In genomic region chr16:1363501-1364041, GRCh38 we compare ENCODE assay signal across 8 cellular contexts.
DNase-seq lines count a peak whose midpoint lies in the region; ATAC-seq and TF ChIP-seq lines count a peak whose summit lies in the region.

No MANE protein-coding gene starts in this region.

- no peaks in the 10 kb centered on the region for H3K9me2 ChIP-seq in MM.1S (replicated peaks; ENCODE audit: insufficient read depth, low read length)

- no peak overlapping the region for H3K27ac Mint-ChIP-seq in stimulated activated effector memory CD8-positive, alpha-beta T cell treated with anti-CD3 and anti-CD28 coated beads, Interleukin-12 subunit alpha, Interleukin-12 subunit beta, amount 100 ng/mL, for 72 hours

- peak; percentile 93 for ATAC-seq in stimulated activated effector memory CD8-positive, alpha-beta T cell treated with anti-CD3 and anti-CD28 coated beads, Interleukin-12 subunit alpha, Interleukin-12 subunit beta, amount 100 ng/mL, for 72 hours
- ATAC-seq in HG02884 (IDR thresholded peaks at IDR 0.05; ENCODE audit: unreplicated experiment): no peak
- no peak for ATAC-seq in GM19397 (IDR thresholded peaks at IDR 0.05; ENCODE audit: unreplicated experiment)

- peaks cover 69% of the 10 kb centered on the region for H3K79me2 ChIP-seq in MM.1S (ENCODE audit: low read length)

- H4K20me1 ChIP-seq in MM.1S (ENCODE audit: insufficient read depth, low read length): 0 out of 2 replicates have a peak, but pooled peaks cover 6% of the 10 kb centered on the region

- H3K4me1 ChIP-seq in MM.1S (ENCODE audit: low read length): no peaks in the 10 kb centered on the region

- no peaks in the 10 kb centered on the region for H3K4me1 Mint-ChIP-seq in stimulated activated effector memory CD8-positive, alpha-beta T cell treated with anti-CD3 and anti-CD28 coated beads, Interleukin-12 subunit alpha, Interleukin-12 subunit beta, amount 100 ng/mL, for 72 hours

- H3K4me3 ChIP-seq in GM12864 (ENCODE audit: low read depth, low read length) (no peak overlapping the region), MM.1S (ENCODE audit: low read length) (no peak overlapping the region)

- H3K36me3 Mint-ChIP-seq in stimulated activated effector memory CD8-positive, alpha-beta T cell treated with anti-CD3 and anti-CD28 coated beads, Interleukin-12 subunit alpha, Interleukin-12 subunit beta, amount 100 ng/mL, for 72 hours: peaks cover 86% of the 10 kb centered on the region

- no peak overlapping the region for H3K4me3 Mint-ChIP-seq in stimulated activated effector memory CD8-positive, alpha-beta T cell treated with anti-CD3 and anti-CD28 coated beads, Interleukin-12 subunit alpha, Interleukin-12 subunit beta, amount 100 ng/mL, for 72 hours

- H3K9me3 ChIP-seq in MM.1S (replicated peaks; ENCODE audit: insufficient read depth, low read length): no peaks in the 10 kb centered on the region

- no peak overlapping the region for H3K4me2 ChIP-seq in MM.1S (ENCODE audit: low read depth, low read length)

- H3K36me3 ChIP-seq in MM.1S (replicated peaks; ENCODE audit: insufficient read depth, low read length): peaks cover 19% of the 10 kb centered on the region

- H3F3A ChIP-seq in MM.1S (ENCODE audit: insufficient read depth, low read length): peaks cover 7% of the 10 kb centered on the region; the same call in 1 of the 2 replicates

- DNase-seq in GM12864 (ENCODE audit: low read depth) (no peak), MM.1S (peak; percentile 43), medulla oblongata (ENCODE audit: extremely low spot score) (peak; percentile 26)
- DNase-seq in activated CD4-positive, alpha-beta T cell treated with anti-CD3 and anti-CD28 coated beads for 24 hours (ENCODE audit: low read depth in 2 of 2): peak; percentile 53 to 64
- peak; percentile 67 to 81 for DNase-seq in stimulated activated effector memory CD8-positive, alpha-beta T cell treated with anti-CD3 and anti-CD28 coated beads, Interleukin-12 subunit alpha, Interleukin-12 subunit beta, amount 100 ng/mL, for 72 hours (ENCODE audit: low spot score in 2 of 2)

- TF ChIP-seq CTCF in GM12864 (IDR thresholded peaks at IDR 0.05; ENCODE audit: low read depth, low read length, missing control alignments) (peak; percentile 86), MM.1S (IDR thresholded peaks at IDR 0.05; ENCODE audit: low read length) (peak; percentile 56)

- H2AFZ ChIP-seq in MM.1S (ENCODE audit: low read length): no peak overlapping the region

- H3K27me3 ChIP-seq in MM.1S (replicated peaks; ENCODE audit: insufficient read depth, low read length): no peaks in the 10 kb centered on the region

- H3K9ac ChIP-seq in MM.1S (ENCODE audit: low read length): no peak overlapping the region

- H3K27ac ChIP-seq in MM.1S (ENCODE audit: low read length) (no peak overlapping the region), cingulate gyrus (ENCODE audit: low read depth, low read length) (peak overlapping the region; percentile 19)

- no peaks in the 10 kb centered on the region for H3K9me3 Mint-ChIP-seq in stimulated activated effector memory CD8-positive, alpha-beta T cell treated with anti-CD3 and anti-CD28 coated beads, Interleukin-12 subunit alpha, Interleukin-12 subunit beta, amount 100 ng/mL, for 72 hours
